1 cellular context compared by ENCODE assay signal in the genomic region with DNA sequence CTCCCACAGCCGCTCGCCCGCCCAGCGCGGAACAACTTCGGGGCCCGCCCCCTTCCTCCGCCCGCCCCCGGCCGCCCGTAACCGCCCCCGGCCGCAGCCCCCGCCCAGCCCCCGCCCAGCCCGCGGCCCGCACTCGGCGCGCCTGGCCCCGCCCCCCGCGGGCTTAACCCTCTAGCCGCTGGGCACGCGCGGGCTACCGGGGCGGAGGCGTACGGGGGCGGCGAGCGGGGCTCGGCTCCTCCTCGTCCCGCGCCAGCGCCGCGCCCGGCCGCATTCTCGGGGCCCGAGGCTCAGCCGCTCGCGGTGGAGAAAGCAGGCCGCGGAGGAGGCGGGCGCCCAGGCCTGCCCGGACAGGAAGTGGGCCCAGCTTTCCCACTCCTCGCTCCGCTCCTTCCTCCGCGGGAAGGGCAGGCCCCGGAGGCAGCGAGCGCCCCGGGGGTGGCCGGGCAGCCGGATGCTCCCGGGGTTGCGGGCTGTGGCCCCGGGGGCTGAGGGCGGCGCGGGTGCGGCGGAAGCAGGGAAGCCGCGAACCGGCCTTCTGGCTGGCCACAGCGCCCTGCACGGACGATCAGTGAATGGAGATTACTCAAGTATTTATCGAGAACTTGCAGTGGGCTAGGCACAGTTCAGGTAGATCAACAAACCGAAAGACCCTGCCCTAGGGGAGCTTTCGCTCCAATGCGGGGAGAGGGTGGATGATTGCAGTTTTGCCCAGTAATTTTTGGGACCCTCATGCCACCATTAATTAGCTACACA.
TF ChIP-seq lines count a peak whose summit lies in the region.

Gene TRAM2, minus strand, starts transcription at position 39 of the 756 bp plus-strand sequence. CDS start 145 bp downstream, outside the sequence.

TF ChIP-seq in K562, 482 proteins besides CTCF, POLR2A, EP300 and RAD21 (continued from another document and continues in another):
- peak in 1 of 2 experiments; percentile 3; a peak in 1 of 4 replicates for TF ChIP-seq SIN3A (IDR thresholded peaks at IDR 0.05; ENCODE audit: borderline replicate concordance in 2 of 2, control insufficient read depth in 1 of 2, low read depth in 2 of 2, low read length in 2 of 2)
- no peak for TF ChIP-seq PKNOX1 (IDR thresholded peaks at IDR 0.05)
- TF ChIP-seq MYC (IDR thresholded peaks at IDR 0.05; ENCODE audit: low read depth, low read length), result 0 out of 2 replicates have a peak, but pooled peaks have one; percentile 41
- TF ChIP-seq MYC (CRISPR knock-in tag; IDR thresholded peaks at IDR 0.05; ENCODE audit: borderline replicate concordance, low read depth), result no peak
- TF ChIP-seq ETV1 (tag; conservative IDR thresholded peaks at IDR 0.05; ENCODE audit: low read depth), result peak; percentile 50
- TF ChIP-seq, protein P1, sequence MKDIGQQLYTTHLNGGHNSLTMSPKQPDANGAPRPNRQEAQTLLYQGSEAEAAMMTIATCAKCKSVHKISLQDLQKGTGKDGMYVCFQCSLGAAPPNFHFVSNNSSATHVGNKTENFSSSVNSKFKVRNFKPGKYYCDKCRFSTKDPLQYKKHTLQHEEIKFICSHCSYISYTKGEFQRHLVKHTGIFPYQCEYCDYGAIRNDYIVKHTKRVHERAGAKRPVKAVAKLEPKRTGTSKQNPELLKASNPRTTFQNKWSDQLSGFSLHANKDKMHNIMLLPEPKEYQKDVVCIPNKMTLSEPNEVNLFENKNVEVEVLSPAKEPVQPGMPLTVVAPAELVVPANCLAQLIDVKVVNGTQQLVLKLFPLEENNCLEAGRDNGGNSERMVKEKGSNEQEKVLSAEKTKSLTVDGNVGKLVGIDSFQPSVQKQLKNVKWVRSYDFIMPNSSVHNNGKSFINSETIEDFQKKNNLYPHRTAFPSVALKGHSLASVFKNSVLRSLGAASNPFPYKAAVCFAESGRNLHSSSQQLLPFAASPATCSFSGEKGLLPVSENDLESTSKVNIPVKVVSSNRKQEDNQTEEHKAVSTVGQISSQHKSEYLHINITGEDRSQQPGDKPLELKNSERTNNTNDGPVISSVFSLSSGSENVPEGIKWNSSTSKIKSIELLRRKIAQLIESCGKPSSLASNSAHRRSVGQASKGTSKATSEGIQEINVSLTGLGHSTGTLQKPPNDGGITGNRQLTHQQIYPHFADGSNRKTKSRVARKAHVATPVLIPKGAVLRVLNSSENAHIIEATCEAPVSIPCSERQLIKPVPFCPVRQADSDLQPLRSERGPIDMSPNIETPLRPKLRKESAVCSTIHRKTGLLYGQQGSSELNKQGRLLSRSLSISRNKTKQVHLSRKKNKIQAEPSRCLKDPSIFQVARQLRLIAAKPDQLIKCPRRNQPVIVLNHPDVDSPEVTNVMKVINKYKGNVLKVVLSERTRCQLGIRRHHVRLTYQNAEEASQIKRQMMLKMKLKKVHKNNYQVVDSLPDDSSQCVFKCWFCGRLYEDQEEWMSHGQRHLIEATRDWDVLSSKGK (CRISPR knock-in tag; IDR thresholded peaks at IDR 0.05), result no peak
- peak; percentile 80 for TF ChIP-seq FUS (optimal IDR thresholded peaks at IDR 0.05; ENCODE audit: low read depth, low read length)
- TF ChIP-seq BRF1 (IDR thresholded peaks at IDR 0.05; ENCODE audit: borderline replicate concordance, extremely low read depth, insufficient read length), result no peak
- peak; percentile 57; the same call in 1 of the 2 replicates for TF ChIP-seq ZBTB7A (IDR thresholded peaks at IDR 0.05; ENCODE audit: borderline replicate concordance, control insufficient read depth, low read depth, low read length)
- TF ChIP-seq POLR2AphosphoS2 (IDR thresholded peaks at IDR 0.05; ENCODE audit: low read length), result no peak
- TF ChIP-seq ELF2 (CRISPR knock-in tag; IDR thresholded peaks at IDR 0.05), result peak; percentile 66; the same call in 1 of the 2 replicates
- peak; percentile 29; the same call in 1 of the 2 replicates for TF ChIP-seq NR3C1 (CRISPR knock-in tag; IDR thresholded peaks at IDR 0.05)
- TF ChIP-seq ZNF354B (CRISPR knock-in tag; IDR thresholded peaks at IDR 0.05), result no peak
- no peak for TF ChIP-seq FOXK1 (CRISPR knock-in tag; IDR thresholded peaks at IDR 0.05; ENCODE audit: borderline replicate concordance)
- TF ChIP-seq ZNF644 (tag; IDR thresholded peaks at IDR 0.05; ENCODE audit: low read depth), result no peak
- no peak for TF ChIP-seq GATA2 (CRISPR knock-in tag; IDR thresholded peaks at IDR 0.05)
- TF ChIP-seq SAP30 (IDR thresholded peaks at IDR 0.05; ENCODE audit: borderline replicate concordance, insufficient read depth, low read depth, low read length, poor library complexity, severe bottlenecking), result no peak
- no peak for TF ChIP-seq IRF1 (CRISPR knock-in tag; IDR thresholded peaks at IDR 0.05; ENCODE audit: borderline replicate concordance)
- no peak for TF ChIP-seq HMG20B (CRISPR knock-in tag; IDR thresholded peaks at IDR 0.05)
- no peak for TF ChIP-seq ZNF134 (CRISPR knock-in tag; conservative IDR thresholded peaks at IDR 0.05)
- TF ChIP-seq CTBP1 (IDR thresholded peaks at IDR 0.05; ENCODE audit: borderline replicate concordance), result peak; percentile 78
- 0 out of 2 replicates have a peak, but pooled peaks have one; percentile 18 for TF ChIP-seq E2F5 (CRISPR knock-in tag; IDR thresholded peaks at IDR 0.05)
- TF ChIP-seq ILF3 (IDR thresholded peaks at IDR 0.05; ENCODE audit: borderline replicate concordance), result peak; percentile 77; the same call in 1 of the 2 replicates
- TF ChIP-seq U2AF1 (optimal IDR thresholded peaks at IDR 0.05; ENCODE audit: low read depth, low read length), result peak; percentile 74
- no peak for TF ChIP-seq NFXL1 (CRISPR knock-in tag; IDR thresholded peaks at IDR 0.05)
- TF ChIP-seq ZFX (CRISPR knock-in tag; IDR thresholded peaks at IDR 0.05), result peak; percentile 96
- peak; percentile 73 for TF ChIP-seq SIN3B (IDR thresholded peaks at IDR 0.05; ENCODE audit: low read depth)
- no peak for TF ChIP-seq CREM (IDR thresholded peaks at IDR 0.05; ENCODE audit: low read depth)
- peak; percentile 39; the same call in 1 of the 2 replicates for TF ChIP-seq DPF2 (IDR thresholded peaks at IDR 0.05)
- peak; percentile 74; the same call in 1 of the 2 replicates for TF ChIP-seq ZNF511 (CRISPR knock-in tag; IDR thresholded peaks at IDR 0.05)
- TF ChIP-seq, protein P2, sequence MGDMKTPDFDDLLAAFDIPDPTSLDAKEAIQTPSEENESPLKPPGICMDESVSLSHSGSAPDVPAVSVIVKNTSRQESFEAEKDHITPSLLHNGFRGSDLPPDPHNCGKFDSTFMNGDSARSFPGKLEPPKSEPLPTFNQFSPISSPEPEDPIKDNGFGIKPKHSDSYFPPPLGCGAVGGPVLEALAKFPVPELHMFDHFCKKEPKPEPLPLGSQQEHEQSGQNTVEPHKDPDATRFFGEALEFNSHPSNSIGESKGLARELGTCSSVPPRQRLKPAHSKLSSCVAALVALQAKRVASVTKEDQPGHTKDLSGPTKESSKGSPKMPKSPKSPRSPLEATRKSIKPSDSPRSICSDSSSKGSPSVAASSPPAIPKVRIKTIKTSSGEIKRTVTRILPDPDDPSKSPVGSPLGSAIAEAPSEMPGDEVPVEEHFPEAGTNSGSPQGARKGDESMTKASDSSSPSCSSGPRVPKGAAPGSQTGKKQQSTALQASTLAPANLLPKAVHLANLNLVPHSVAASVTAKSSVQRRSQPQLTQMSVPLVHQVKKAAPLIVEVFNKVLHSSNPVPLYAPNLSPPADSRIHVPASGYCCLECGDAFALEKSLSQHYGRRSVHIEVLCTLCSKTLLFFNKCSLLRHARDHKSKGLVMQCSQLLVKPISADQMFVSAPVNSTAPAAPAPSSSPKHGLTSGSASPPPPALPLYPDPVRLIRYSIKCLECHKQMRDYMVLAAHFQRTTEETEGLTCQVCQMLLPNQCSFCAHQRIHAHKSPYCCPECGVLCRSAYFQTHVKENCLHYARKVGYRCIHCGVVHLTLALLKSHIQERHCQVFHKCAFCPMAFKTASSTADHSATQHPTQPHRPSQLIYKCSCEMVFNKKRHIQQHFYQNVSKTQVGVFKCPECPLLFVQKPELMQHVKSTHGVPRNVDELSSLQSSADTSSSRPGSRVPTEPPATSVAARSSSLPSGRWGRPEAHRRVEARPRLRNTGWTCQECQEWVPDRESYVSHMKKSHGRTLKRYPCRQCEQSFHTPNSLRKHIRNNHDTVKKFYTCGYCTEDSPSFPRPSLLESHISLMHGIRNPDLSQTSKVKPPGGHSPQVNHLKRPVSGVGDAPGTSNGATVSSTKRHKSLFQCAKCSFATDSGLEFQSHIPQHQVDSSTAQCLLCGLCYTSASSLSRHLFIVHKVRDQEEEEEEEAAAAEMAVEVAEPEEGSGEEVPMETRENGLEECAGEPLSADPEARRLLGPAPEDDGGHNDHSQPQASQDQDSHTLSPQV (IDR thresholded peaks at IDR 0.05), result peak; percentile 60
- TF ChIP-seq PHF8 (IDR thresholded peaks at IDR 0.05; ENCODE audit: borderline replicate concordance, low read length), result peak; percentile 99
- 0 out of 2 replicates have a peak, but pooled peaks have one; percentile 18 for TF ChIP-seq ZNF668 (CRISPR knock-in tag; IDR thresholded peaks at IDR 0.05)
- no peak for TF ChIP-seq SMAD1 (IDR thresholded peaks at IDR 0.05; ENCODE audit: low read depth, low read length, partially characterized antibody)
- TF ChIP-seq SUPT5H (IDR thresholded peaks at IDR 0.05), result peak; percentile 51; the same call in 1 of the 2 replicates
- TF ChIP-seq STAG1 (CRISPR knock-in tag; IDR thresholded peaks at IDR 0.05; ENCODE audit: borderline replicate concordance), result no peak
- no peak for TF ChIP-seq PTRF (tag; IDR thresholded peaks at IDR 0.05)
- no peak for TF ChIP-seq PTTG1 (tag; IDR thresholded peaks at IDR 0.05; ENCODE audit: low read depth)
- no peak for TF ChIP-seq THRA (IDR thresholded peaks at IDR 0.05)
- TF ChIP-seq TAF15 (IDR thresholded peaks at IDR 0.05; ENCODE audit: low read depth, low read length), result no peak
- peak in 1 of 2 experiments; percentile 31; a peak in 2 of 4 replicates for TF ChIP-seq TEAD1 (CRISPR knock-in tag; IDR thresholded peaks at IDR 0.05)
- TF ChIP-seq ZNF197 (CRISPR knock-in tag; IDR thresholded peaks at IDR 0.05; ENCODE audit: low read depth), result peak; percentile 67; the same call in 1 of the 2 replicates
- TF ChIP-seq NUFIP1 (IDR thresholded peaks at IDR 0.05; ENCODE audit: partially characterized antibody), result no peak
- no peak for TF ChIP-seq TAF9B (IDR thresholded peaks at IDR 0.05; ENCODE audit: partially characterized antibody)
- TF ChIP-seq BACH1 (tag; IDR thresholded peaks at IDR 0.05), result no peak
- TF ChIP-seq CBFB (CRISPR knock-in tag; IDR thresholded peaks at IDR 0.05), result no peak
- no peak for TF ChIP-seq DMBX1 (CRISPR knock-in tag; IDR thresholded peaks at IDR 0.05; ENCODE audit: borderline replicate concordance)
- TF ChIP-seq POLR2AphosphoS5 (IDR thresholded peaks at IDR 0.05; ENCODE audit: control insufficient read depth, insufficient read depth, low read depth, low read length), result peak; percentile 78
- TF ChIP-seq ZNF12 (CRISPR knock-in tag; IDR thresholded peaks at IDR 0.05), result 0 out of 2 replicates have a peak, but pooled peaks have one; percentile 54
- 0 out of 2 replicates have a peak, but pooled peaks have one; percentile 11 for TF ChIP-seq SOX6 (IDR thresholded peaks at IDR 0.05)
